Comparison of ENCODE assay signal across 22 cellular contexts in genomic region chr1:171800342-171800741, GRCh38. TPM values are rescaled to one million over a fixed set of nuclear protein-coding genes. Genes with fewer than 3 reads are reported as not detected.
A peak's percentile ranks its signal among the peaks of the same experiment; 100 is the strongest.
DNase-seq lines count a peak whose midpoint lies in the region; ATAC-seq and TF ChIP-seq lines count a peak whose summit lies in the region.
"Had no signal": no experiment of that assay in that cellular context is flagged by ENCODE, and none has a peak within 500 bp of the region (broad histone marks: within the 10 kb centered on the region; RNA-seq: fewer than 3 reads in every experiment).

No MANE protein-coding gene starts in this region.

- H3K9me2 ChIP-seq in GM23248 (ENCODE audit: insufficient read depth), result no peaks in the 10 kb centered on the region

- H3K9ac ChIP-seq in GM23248, result no peak overlapping the region

- DNase-seq in GM23248 (peak; percentile 11), HFFc6 (no peak), WERI-Rb-1 (no peak), foreskin keratinocyte (no peak), type B pancreatic cell (ENCODE audit: extremely low spot score, unreplicated experiment) (no peak), COLO829 (ENCODE audit: low spot score) (no peak)
- DNase-seq: activated CD8-positive, alpha-beta T cell treated with anti-CD3 and anti-CD28 coated beads for 36 hours; activated T-cell treated with anti-CD3 and anti-CD28 coated beads for 4 hours; adrenal gland; CD8-positive, alpha-beta memory T cell; head of caudate nucleus; left colon; naive thymus-derived CD4-positive, alpha-beta T cell; NCI-H1436 treated with DMSO at 0.1 percent for 48 hours; Right ventricle myocardium superior; spleen; stimulated activated CD4-positive, alpha-beta T cell treated with anti-CD3 and anti-CD28 coated beads, Interleukin-4, amount 100 ng/mL, for 24 hours; stimulated activated naive CD4-positive, alpha-beta T cell treated with Interleukin-2 at 50 U/mL for 16 hours; T-helper 1 cell; thyroid gland had no signal

- 89 to 93% methylated on average over 3 of the region's 3 CpGs for WGBS in GM23248 (ENCODE audit: low coverage in 1 of 2, low lambda C conversion rate in 2 of 2, missing lambda C conversion rate in 2 of 2), 2 experiments

- peaks cover 7% of the 10 kb centered on the region; the same call in 1 of the 2 replicates for H3K36me3 ChIP-seq in GM23248 (ENCODE audit: low read depth)
- H3K36me3 ChIP-seq in WERI-Rb-1, result peaks cover 22% of the 10 kb centered on the region

- TF ChIP-seq CTCF in HFFc6 (IDR thresholded peaks at IDR 0.05) (peak; percentile 18; the same call in 1 of the 2 replicates), WERI-Rb-1 (IDR thresholded peaks at IDR 0.05; ENCODE audit: low read depth, low read length) (peak; percentile 38; the same call in 1 of the 2 replicates), foreskin keratinocyte (conservative IDR thresholded peaks at IDR 0.05) (peak; percentile 16), type B pancreatic cell (conservative IDR thresholded peaks at IDR 0.05) (no peak)

- no peak overlapping the region; the same call in 1 of the 2 replicates for H3K27ac Mint-ChIP-seq in HFFc6
- H3K27ac Mint-ChIP-seq in type B pancreatic cell, result no peak overlapping the region
- H3K27ac Mint-ChIP-seq: activated CD8-positive, alpha-beta T cell treated with anti-CD3 and anti-CD28 coated beads for 36 hours had no signal

- H3K4me3 ChIP-seq in GM23248 (no peak overlapping the region), WERI-Rb-1 (ENCODE audit: low read depth, low read length) (no peak overlapping the region)
- H3K4me3 ChIP-seq: adrenal gland, spleen, thyroid gland had no signal

- no peak overlapping the region for H3K4me2 ChIP-seq in GM23248 (ENCODE audit: unreplicated experiment)

- H2AFZ ChIP-seq in GM23248, result no peak overlapping the region

- ATAC-seq in foreskin keratinocyte (no peak), HG02970 (IDR thresholded peaks at IDR 0.05; ENCODE audit: low FRiP score, unreplicated experiment) (no peak)
- ATAC-seq: activated CD8-positive, alpha-beta T cell treated with anti-CD3 and anti-CD28 coated beads for 36 hours; left colon; naive thymus-derived CD4-positive, alpha-beta T cell had no signal

- H3K27me3 Mint-ChIP-seq in HFFc6 (ENCODE audit: insufficient read depth) (peaks cover 2% of the 10 kb centered on the region; the same call in 1 of the 2 replicates), type B pancreatic cell (no peaks in the 10 kb centered on the region)
- H3K27me3 Mint-ChIP-seq: activated CD8-positive, alpha-beta T cell treated with anti-CD3 and anti-CD28 coated beads for 36 hours; CD8-positive, alpha-beta memory T cell; naive thymus-derived CD4-positive, alpha-beta T cell had no signal

- H3K27ac ChIP-seq in GM23248, result no peak overlapping the region
- H3K27ac ChIP-seq in WERI-Rb-1, result no peak overlapping the region
- H3K27ac ChIP-seq in foreskin keratinocyte, result no peak overlapping the region
- H3K27ac ChIP-seq: adrenal gland, spleen, thyroid gland, VCaP had no signal

- peaks cover 17% of the 10 kb centered on the region; the same call in 1 of the 2 replicates for H3F3A ChIP-seq in GM23248 (ENCODE audit: insufficient read depth)

- H4K20me1 ChIP-seq in GM23248 (ENCODE audit: insufficient read depth), result no peaks in the 10 kb centered on the region

- no peaks in the 10 kb centered on the region for H3K9me3 Mint-ChIP-seq in HFFc6
- no peaks in the 10 kb centered on the region for H3K9me3 Mint-ChIP-seq in type B pancreatic cell
- H3K9me3 Mint-ChIP-seq: activated CD8-positive, alpha-beta T cell treated with anti-CD3 and anti-CD28 coated beads for 36 hours; CD8-positive, alpha-beta memory T cell had no signal

- 0 out of 2 replicates have a peak, but pooled peaks cover 12% of the 10 kb centered on the region for H3K79me2 ChIP-seq in GM23248 (ENCODE audit: insufficient read depth)

- H3K4me1 Mint-ChIP-seq in HFFc6 (ENCODE audit: low read depth) (peaks cover 17% of the 10 kb centered on the region), type B pancreatic cell (ENCODE audit: unreplicated experiment) (peaks cover 9% of the 10 kb centered on the region)

- H3K9me3 ChIP-seq in GM23248 (ENCODE audit: low read depth), result no peaks in the 10 kb centered on the region
- H3K9me3 ChIP-seq in WERI-Rb-1 (ENCODE audit: severe bottlenecking), result no peaks in the 10 kb centered on the region
- H3K9me3 ChIP-seq: adrenal gland, spleen, thyroid gland had no signal

- H3K4me1 ChIP-seq in GM23248 (ENCODE audit: insufficient read depth) (peaks cover 15% of the 10 kb centered on the region), foreskin keratinocyte (no peaks in the 10 kb centered on the region)

- peaks cover 12% of the 10 kb centered on the region for H3K36me3 Mint-ChIP-seq in HFFc6 (ENCODE audit: low read depth)
- H3K36me3 Mint-ChIP-seq in type B pancreatic cell, result peaks cover under 1% of the 10 kb centered on the region

- no peaks in the 10 kb centered on the region for H3K27me3 ChIP-seq in GM23248 (replicated peaks; ENCODE audit: insufficient read depth)
- H3K27me3 ChIP-seq in WERI-Rb-1 (ENCODE audit: insufficient read depth, low read depth, severe bottlenecking), result no peaks in the 10 kb centered on the region
- no peaks in the 10 kb centered on the region for H3K27me3 ChIP-seq in foreskin keratinocyte
- H3K27me3 ChIP-seq: adrenal gland, spleen, thyroid gland had no signal

- H3K4me3 Mint-ChIP-seq in HFFc6, result no peak overlapping the region
- no peak overlapping the region for H3K4me3 Mint-ChIP-seq in type B pancreatic cell
- H3K4me3 Mint-ChIP-seq: activated CD8-positive, alpha-beta T cell treated with anti-CD3 and anti-CD28 coated beads for 36 hours; CD8-positive, alpha-beta memory T cell; naive thymus-derived CD4-positive, alpha-beta T cell had no signal

- in situ Hi-C loops in GM23248 (cut with MboI), result loop anchor here (25.0 kb wide), 1 partner anchor 612 kb away; the partner anchor contains the start of gene C1orf105

RNA-seq across cellular contexts. Expression of gene METTL13, which starts 18.9 kb away (rescaled TPM):
- total RNA-seq in GM23248 (2014; rRNA removed; shearing (Covaris generic)), result 19.6 and 22.0 TPM in 2 replicates
- polyA plus RNA-seq in GM23248 (2016; fragmentation: Nextera tagmentation; extraction: Ambion mirVana) (17.8 and 18.8 TPM in 2 replicates), foreskin keratinocyte (31.8 and 35.3 TPM in 2 replicates)
- 10 to 100 TPM; 23.4 to 31.5 (median 25.4) TPM for total RNA-seq in HFFc6 (2021; fragmentation: NEBNext Ultra II Directional; extraction: Animal tissue kit (Norgen Biotek cat#: 25700))
- total RNA-seq in foreskin keratinocyte (31.3 and 32.5 TPM in 2 replicates), type B pancreatic cell (ENCODE audit: low replicate concordance) (32.9 and 39.8 TPM in 2 replicates)

RNA-seq across cellular contexts. Expression of gene DNM3, which starts 41.0 kb away (rescaled TPM):
- 0.11 and 2.1 TPM in 2 replicates for total RNA-seq in GM23248 (2014; rRNA removed; shearing (Covaris generic))
- polyA plus RNA-seq in GM23248 (2016; fragmentation: Nextera tagmentation; extraction: Ambion mirVana) (1.4 and 1.8 TPM in 2 replicates), foreskin keratinocyte (1.3 and 1.6 TPM in 2 replicates)
- total RNA-seq in HFFc6 (2021; fragmentation: NEBNext Ultra II Directional; extraction: Animal tissue kit (Norgen Biotek cat#: 25700)), result under 1 TPM; 0.25 to 0.73 (median 0.39) TPM
- total RNA-seq in foreskin keratinocyte (2.1 and 2.3 TPM in 2 replicates), type B pancreatic cell (ENCODE audit: low replicate concordance) (1.2 and 2.1 TPM in 2 replicates)

RNA-seq across cellular contexts. Expression of gene VAMP4, which starts 58.5 kb away (rescaled TPM):
- total RNA-seq in GM23248 (2014; rRNA removed; shearing (Covaris generic)), result 7.3 and 11.3 TPM in 2 replicates
- polyA plus RNA-seq in GM23248 (2016; fragmentation: Nextera tagmentation; extraction: Ambion mirVana) (21.2 and 24.1 TPM in 2 replicates), foreskin keratinocyte (7.8 and 8.2 TPM in 2 replicates)
- 10 to 100 TPM; 12.8 to 14.7 (median 13.4) TPM for total RNA-seq in HFFc6 (2021; fragmentation: NEBNext Ultra II Directional; extraction: Animal tissue kit (Norgen Biotek cat#: 25700))
- total RNA-seq in foreskin keratinocyte (8.1 and 9.2 TPM in 2 replicates), type B pancreatic cell (ENCODE audit: low replicate concordance) (10.2 TPM in 2 replicates)
